Comparison of ENCODE assay signal across 11 cellular contexts in the genomic region with DNA sequence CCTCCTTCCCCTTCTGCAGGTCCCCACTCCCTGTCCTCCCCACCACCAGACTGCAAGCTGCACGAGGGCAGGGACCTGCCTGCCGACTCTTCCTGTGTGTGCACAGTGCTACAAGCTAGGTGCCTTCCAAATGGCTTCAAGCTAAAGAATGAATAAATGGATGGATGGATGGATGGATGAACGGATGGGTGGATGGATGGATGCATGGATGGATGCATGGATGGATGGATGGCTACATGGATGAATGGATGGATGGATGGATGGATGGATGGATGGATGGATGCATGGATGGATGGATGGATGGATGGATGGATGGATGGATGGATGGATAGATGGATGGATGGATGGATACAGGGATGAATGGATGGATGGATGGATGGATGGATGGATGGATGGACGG. TPM values are rescaled to one million over a fixed set of nuclear protein-coding genes. Genes with fewer than 3 reads are reported as not detected.
A peak's percentile ranks its signal among the peaks of the same experiment; 100 is the strongest.
DNase-seq lines count a peak whose midpoint lies in the region; ATAC-seq lines count a peak whose summit lies in the region.
"Not testable (repeated sequence)": the region's sequence is repeated elsewhere in the genome, so short reads cannot be mapped to it uniquely, and the experiment has no call there.
"Had no signal": no experiment of that assay in that cellular context is flagged by ENCODE, and none has a peak within 500 bp of the region (broad histone marks: within the 10 kb centered on the region; RNA-seq: fewer than 3 reads in every experiment).

No MANE protein-coding gene starts in this region.

- peak overlapping the region; percentile 98 to 99 (median 99) for H3K27ac Mint-ChIP-seq in CD4-positive, alpha-beta memory T cell
- H3K27ac Mint-ChIP-seq in T-helper 2 cell treated with Interferon-gamma antibody and Interleukin-4, amounts not matched to agents 5 μg/mL and 100 μg/mL, for 36 hours, result peak overlapping the region; percentile 97
- peak overlapping the region; percentile 98 for H3K27ac Mint-ChIP-seq in activated CD8-positive, alpha-beta T cell treated with anti-CD3 and anti-CD28 coated beads, Interleukin-2, amount 10 ng/mL, durations not matched to agents 7 days and 5 days
- H3K27ac Mint-ChIP-seq in activated T-helper 2 cell treated with anti-CD3 and anti-CD28 coated beads, Interferon-gamma antibody, Interleukin-2, Interleukin-4, amounts not matched to agents 10 μg/mL and 5 μg/mL and 100 μg/mL, durations not matched to agents 14 hours and 24 hours and 36 hours, result peak overlapping the region; percentile 93
- peak overlapping the region; percentile 96 for H3K27ac Mint-ChIP-seq in activated naive CD8-positive, alpha-beta T cell treated with anti-CD3 and anti-CD28 coated beads for 36 hours
- H3K27ac Mint-ChIP-seq in immature natural killer cell, result peak overlapping the region; percentile 93 to 99 (median 98)

- H3K27ac ChIP-seq in CD4-positive, alpha-beta memory T cell (ENCODE audit: low read depth, low read length), result peak overlapping the region; percentile 98
- H3K27ac ChIP-seq in neuronal stem cell (replicated peaks; ENCODE audit: low read length), result not testable (repeated sequence)

- not testable (repeated sequence) for ATAC-seq in activated CD8-positive, alpha-beta T cell treated with anti-CD3 and anti-CD28 coated beads, Interleukin-2, amount 10 ng/mL, durations not matched to agents 7 days and 5 days

- intact Hi-C loops in CD4-positive, alpha-beta memory T cell (cut with micrococcal nuclease); activated T-helper 2 cell treated with anti-CD3 and anti-CD28 coated beads, Interferon-gamma antibody, Interleukin-2, Interleukin-4, amounts not matched to agents 10 μg/mL and 5 μg/mL and 100 μg/mL, durations not matched to agents 14 hours and 24 hours and 36 hours (cut with micrococcal nuclease): not testable (repeated sequence)

- not testable (repeated sequence) for H2AFZ ChIP-seq in neuronal stem cell (ENCODE audit: low read length)

- peaks cover 49% of the 10 kb centered on the region for H3K36me3 ChIP-seq in CD4-positive, alpha-beta memory T cell (ENCODE audit: insufficient read depth, low read length)
- H3K36me3 ChIP-seq in neuronal stem cell (replicated peaks in 1 of 2; ENCODE audit: control insufficient read depth in 2 of 2, insufficient read depth in 2 of 2, low read length in 2 of 2), result not testable (repeated sequence)

- H3K27me3 Mint-ChIP-seq in CD4-positive, alpha-beta memory T cell; T-helper 2 cell treated with Interferon-gamma antibody and Interleukin-4, amounts not matched to agents 5 μg/mL and 100 μg/mL, for 36 hours (ENCODE audit: low read depth); activated CD8-positive, alpha-beta T cell treated with anti-CD3 and anti-CD28 coated beads, Interleukin-2, amount 10 ng/mL, durations not matched to agents 7 days and 5 days (ENCODE audit: low read depth); activated T-helper 2 cell treated with anti-CD3 and anti-CD28 coated beads, Interferon-gamma antibody, Interleukin-2, Interleukin-4, amounts not matched to agents 10 μg/mL and 5 μg/mL and 100 μg/mL, durations not matched to agents 14 hours and 24 hours and 36 hours (ENCODE audit: low read depth); activated naive CD8-positive, alpha-beta T cell treated with anti-CD3 and anti-CD28 coated beads for 36 hours: not testable (repeated sequence)
- H3K27me3 Mint-ChIP-seq in immature natural killer cell (ENCODE audit: low read depth in 3 of 3), result peaks cover 8 to 10% (median 10%) of the 10 kb centered on the region in 3 donors

- H3K4me3 ChIP-seq in CD4-positive, alpha-beta memory T cell (ENCODE audit: low read length in 2 of 2), result not testable (repeated sequence)
- H3K4me3 ChIP-seq in neuronal stem cell (ENCODE audit: low read length in 2 of 2), result peak overlapping the region in 1 of 2 donors; percentile 45

- H3K79me1 ChIP-seq in neuronal stem cell (ENCODE audit: low read depth, low read length), result not testable (repeated sequence)

- not testable (repeated sequence) for H3K9ac ChIP-seq in neuronal stem cell (ENCODE audit: low read depth, low read length, poor library complexity)

- not testable (repeated sequence) for H3K4me2 ChIP-seq in neuronal stem cell (ENCODE audit: insufficient read depth, low read length, poor library complexity, severe bottlenecking)

- H2BK15ac ChIP-seq in neuronal stem cell (ENCODE audit: low read length), result peak overlapping the region; percentile 49

- peaks cover 0 to 19% (median 0%) of the 10 kb centered on the region in 8 donors for H3K9me3 Mint-ChIP-seq in CD4-positive, alpha-beta memory T cell
- H3K9me3 Mint-ChIP-seq in T-helper 2 cell treated with Interferon-gamma antibody and Interleukin-4, amounts not matched to agents 5 μg/mL and 100 μg/mL, for 36 hours; activated CD8-positive, alpha-beta T cell treated with anti-CD3 and anti-CD28 coated beads, Interleukin-2, amount 10 ng/mL, durations not matched to agents 7 days and 5 days (ENCODE audit: insufficient read depth); activated T-helper 2 cell treated with anti-CD3 and anti-CD28 coated beads, Interferon-gamma antibody, Interleukin-2, Interleukin-4, amounts not matched to agents 10 μg/mL and 5 μg/mL and 100 μg/mL, durations not matched to agents 14 hours and 24 hours and 36 hours; activated naive CD8-positive, alpha-beta T cell treated with anti-CD3 and anti-CD28 coated beads for 36 hours; immature natural killer cell: not testable (repeated sequence)

- POLR2A ChIA-PET in CD4-positive, alpha-beta memory T cell (lab: Charles Lee; ENCODE audit: partially characterized antibody), result interaction anchor here (0.7 to 87.2 kb wide), 5 partner anchors 13 to 1089 kb away, joined by 3 to 6015 read pairs (median 8); a partner anchor contains a TSS
- POLR2A ChIA-PET in activated CD8-positive, alpha-beta T cell treated with anti-CD3 and anti-CD28 coated beads, Interleukin-2, amount 10 ng/mL, durations not matched to agents 7 days and 5 days (lab: Charles Lee), result interaction anchor here (1.0 to 28.3 kb wide), 3 partner anchors 25 to 37 kb away, joined by 4 to 767 read pairs (median 4); a partner anchor contains a TSS

- not testable (repeated sequence) for DNase-seq in CD4-positive, alpha-beta memory T cell; T-helper 2 cell treated with Interferon-gamma antibody and Interleukin-4, amounts not matched to agents 5 μg/mL and 100 μg/mL, for 36 hours (ENCODE audit: low spot score); activated CD8-positive, alpha-beta T cell treated with anti-CD3 and anti-CD28 coated beads, Interleukin-2, amount 10 ng/mL, durations not matched to agents 7 days and 5 days; activated T-helper 2 cell treated with anti-CD3 and anti-CD28 coated beads, Interferon-gamma antibody, Interleukin-2, Interleukin-4, amounts not matched to agents 10 μg/mL and 5 μg/mL and 100 μg/mL, durations not matched to agents 14 hours and 24 hours and 36 hours (ENCODE audit: low spot score); activated naive CD8-positive, alpha-beta T cell treated with anti-CD3 and anti-CD28 coated beads for 36 hours; immature natural killer cell; neuronal stem cell (ENCODE audit: low spot score)

- H3K4me1 ChIP-seq in CD4-positive, alpha-beta memory T cell (ENCODE audit: insufficient read depth, low read length), result peaks cover 100% of the 10 kb centered on the region
- H3K4me1 ChIP-seq in neuronal stem cell (ENCODE audit: control insufficient read depth in 2 of 2, insufficient read depth in 1 of 2, low read depth in 1 of 2, low read length in 2 of 2), result peaks cover 0 to 12% of the 10 kb centered on the region in 2 donors

- H3K9me3 ChIP-seq in CD4-positive, alpha-beta memory T cell (ENCODE audit: control insufficient read depth in 1 of 2, low read length in 2 of 2); neuronal stem cell (replicated peaks in 1 of 2; ENCODE audit: control insufficient read depth in 2 of 2, insufficient read depth in 1 of 2, low read depth in 1 of 2, low read length in 2 of 2): not testable (repeated sequence)

- H3K4me3 Mint-ChIP-seq in CD4-positive, alpha-beta memory T cell, result peak overlapping the region; percentile 56 to 94 (median 82)
- H3K4me3 Mint-ChIP-seq in T-helper 2 cell treated with Interferon-gamma antibody and Interleukin-4, amounts not matched to agents 5 μg/mL and 100 μg/mL, for 36 hours, result peak overlapping the region; percentile 84
- H3K4me3 Mint-ChIP-seq in activated CD8-positive, alpha-beta T cell treated with anti-CD3 and anti-CD28 coated beads, Interleukin-2, amount 10 ng/mL, durations not matched to agents 7 days and 5 days, result peak overlapping the region; percentile 75
- H3K4me3 Mint-ChIP-seq in activated T-helper 2 cell treated with anti-CD3 and anti-CD28 coated beads, Interferon-gamma antibody, Interleukin-2, Interleukin-4, amounts not matched to agents 10 μg/mL and 5 μg/mL and 100 μg/mL, durations not matched to agents 14 hours and 24 hours and 36 hours (ENCODE audit: low read depth), result peak overlapping the region; percentile 57
- H3K4me3 Mint-ChIP-seq in activated naive CD8-positive, alpha-beta T cell treated with anti-CD3 and anti-CD28 coated beads for 36 hours, result peak overlapping the region; percentile 68
- peak overlapping the region; percentile 53 to 81 (median 80) for H3K4me3 Mint-ChIP-seq in immature natural killer cell

- no CpG with 5 or more reads among the region's 4 CpGs for WGBS in neuronal stem cell (ENCODE audit: extremely low coverage in 2 of 2, insufficient read length in 2 of 2, insufficient replicate concordance in 1 of 2), 2 donors

- not testable (repeated sequence) for H2BK5ac ChIP-seq in neuronal stem cell (ENCODE audit: low read length)

- H3K23ac ChIP-seq in neuronal stem cell (ENCODE audit: low read depth, low read length, poor library complexity), result not testable (repeated sequence)

- not testable (repeated sequence) for H3K14ac ChIP-seq in neuronal stem cell (ENCODE audit: low read length)

- H3K27me3 ChIP-seq in CD4-positive, alpha-beta memory T cell (ENCODE audit: insufficient read depth, low read length), result not testable (repeated sequence)
- H3K27me3 ChIP-seq in neuronal stem cell (ENCODE audit: control insufficient read depth in 3 of 3, insufficient read depth in 3 of 3, low read depth in 1 of 3, low read length in 3 of 3), result peaks cover 0 to 45% (median 0%) of the 10 kb centered on the region in 3 experiments

- CTCF ChIA-PET in CD4-positive, alpha-beta memory T cell (lab: Charles Lee; ENCODE audit: partially characterized antibody), result interaction anchor here (1.2 to 16.7 kb wide), 5 partner anchors 7 to 43 kb away, joined by 6 to 270 read pairs (median 15); a partner anchor contains a TSS
- CTCF ChIA-PET in activated CD8-positive, alpha-beta T cell treated with anti-CD3 and anti-CD28 coated beads, Interleukin-2, amount 10 ng/mL, durations not matched to agents 7 days and 5 days (lab: Charles Lee), result interaction anchor here (0.9 to 20.3 kb wide), 6 partner anchors 12 to 1092 kb away, joined by 3 to 373 read pairs (median 4); a partner anchor contains a TSS

- peak overlapping the region; percentile 27 for H3K18ac ChIP-seq in neuronal stem cell (ENCODE audit: low read length)

- H3K4me1 Mint-ChIP-seq in CD4-positive, alpha-beta memory T cell, result peaks cover 79 to 98% (median 90%) of the 10 kb centered on the region in 4 donors
- H3K4me1 Mint-ChIP-seq in T-helper 2 cell treated with Interferon-gamma antibody and Interleukin-4, amounts not matched to agents 5 μg/mL and 100 μg/mL, for 36 hours (ENCODE audit: low read depth), result peaks cover 87% of the 10 kb centered on the region
- H3K4me1 Mint-ChIP-seq in activated CD8-positive, alpha-beta T cell treated with anti-CD3 and anti-CD28 coated beads, Interleukin-2, amount 10 ng/mL, durations not matched to agents 7 days and 5 days (ENCODE audit: low read depth), result peaks cover 97% of the 10 kb centered on the region
- H3K4me1 Mint-ChIP-seq in activated T-helper 2 cell treated with anti-CD3 and anti-CD28 coated beads, Interferon-gamma antibody, Interleukin-2, Interleukin-4, amounts not matched to agents 10 μg/mL and 5 μg/mL and 100 μg/mL, durations not matched to agents 14 hours and 24 hours and 36 hours (ENCODE audit: low read depth), result peaks cover 87% of the 10 kb centered on the region
- H3K4me1 Mint-ChIP-seq in activated naive CD8-positive, alpha-beta T cell treated with anti-CD3 and anti-CD28 coated beads for 36 hours, result peaks cover 89% of the 10 kb centered on the region
- H3K4me1 Mint-ChIP-seq in immature natural killer cell, result peaks cover 93 to 95% of the 10 kb centered on the region in 2 donors

- H4K8ac ChIP-seq in neuronal stem cell (ENCODE audit: low read depth, low read length), result not testable (repeated sequence)

- H3K4ac ChIP-seq in neuronal stem cell (ENCODE audit: low read length), result not testable (repeated sequence)

- H2BK12ac ChIP-seq in neuronal stem cell (ENCODE audit: low read length), result not testable (repeated sequence)

- peaks cover 46 to 87% of the 10 kb centered on the region in 2 donors for H3K36me3 Mint-ChIP-seq in CD4-positive, alpha-beta memory T cell
- H3K36me3 Mint-ChIP-seq in T-helper 2 cell treated with Interferon-gamma antibody and Interleukin-4, amounts not matched to agents 5 μg/mL and 100 μg/mL, for 36 hours (ENCODE audit: low read depth), result peaks cover 70% of the 10 kb centered on the region
- H3K36me3 Mint-ChIP-seq in activated CD8-positive, alpha-beta T cell treated with anti-CD3 and anti-CD28 coated beads, Interleukin-2, amount 10 ng/mL, durations not matched to agents 7 days and 5 days (ENCODE audit: low read depth), result peaks cover 83% of the 10 kb centered on the region
- H3K36me3 Mint-ChIP-seq in activated T-helper 2 cell treated with anti-CD3 and anti-CD28 coated beads, Interferon-gamma antibody, Interleukin-2, Interleukin-4, amounts not matched to agents 10 μg/mL and 5 μg/mL and 100 μg/mL, durations not matched to agents 14 hours and 24 hours and 36 hours (ENCODE audit: low read depth), result peaks cover 67% of the 10 kb centered on the region
- peaks cover 62% of the 10 kb centered on the region for H3K36me3 Mint-ChIP-seq in activated naive CD8-positive, alpha-beta T cell treated with anti-CD3 and anti-CD28 coated beads for 36 hours
- not testable (repeated sequence) for H3K36me3 Mint-ChIP-seq in immature natural killer cell

- H2AK5ac ChIP-seq in neuronal stem cell (ENCODE audit: low read depth, low read length), result peak overlapping the region; percentile 57

- not testable (repeated sequence) for H4K91ac ChIP-seq in neuronal stem cell (ENCODE audit: low read depth, low read length, poor library complexity)

- H2BK120ac ChIP-seq in neuronal stem cell (ENCODE audit: low read depth, low read length), result not testable (repeated sequence)

RNA-seq across cellular contexts. Expression of a gene that starts 43.2 kb away (rescaled TPM):
- total RNA-seq in CD4-positive, alpha-beta memory T cell, result 100 to 1,000 TPM; 163 to 165 TPM
- 10 to 100 TPM in 1 of 2 donors, 1 to 10 TPM in 1; 2.6 to 11.6 TPM for polyA plus RNA-seq in CD4-positive, alpha-beta memory T cell
- 10 to 100 TPM; 68.6 to 70.6 TPM for total RNA-seq in activated CD8-positive, alpha-beta T cell treated with anti-CD3 and anti-CD28 coated beads, Interleukin-2, amount 10 ng/mL, durations not matched to agents 7 days and 5 days
- total RNA-seq in activated T-helper 2 cell treated with anti-CD3 and anti-CD28 coated beads, Interferon-gamma antibody, Interleukin-2, Interleukin-4, amounts not matched to agents 10 μg/mL and 5 μg/mL and 100 μg/mL, durations not matched to agents 14 hours and 24 hours and 36 hours, result 34.1 and 34.9 TPM in 2 replicates
- total RNA-seq in activated naive CD8-positive, alpha-beta T cell treated with anti-CD3 and anti-CD28 coated beads for 36 hours, result 10 to 100 TPM; 38.9 to 40.3 TPM
- 1 to 10 TPM in 2 of 3 donors, under 1 TPM in 1; 0.75 to 3.1 (median 1.0) TPM for polyA plus RNA-seq in immature natural killer cell
- polyA plus RNA-seq in neuronal stem cell (2013, experiment 1 of 2), result 0.77 TPM
- 0.90 TPM for polyA plus RNA-seq in neuronal stem cell (2013, experiment 2 of 2)
- total RNA-seq: HepG2, LHCN-M2 had no signal
- polyA plus RNA-seq: AG04450, HepG2, K562 had no signal
